21 cellular contexts compared by ENCODE assay signal in the genomic region with DNA sequence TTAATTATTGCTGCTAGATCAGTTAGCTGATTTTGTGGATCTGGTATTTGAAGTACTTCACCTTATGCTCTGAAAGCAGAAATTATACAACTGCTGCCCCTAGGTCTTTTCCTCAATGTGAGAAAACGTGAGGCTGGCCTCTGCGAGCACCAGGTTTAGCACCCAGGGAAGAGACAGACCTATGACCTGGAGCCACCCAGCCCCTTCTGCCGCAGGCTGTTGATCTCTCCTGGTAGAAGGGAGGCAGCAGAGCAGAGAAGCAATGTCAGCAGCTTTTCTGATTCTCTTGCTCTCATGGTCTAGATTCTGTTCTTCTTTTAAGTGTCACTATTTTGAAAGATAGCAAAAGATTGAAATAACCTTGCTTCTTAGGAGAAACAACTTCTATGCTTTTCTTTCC. TPM values are rescaled to one million over a fixed set of nuclear protein-coding genes. Genes with fewer than 3 reads are reported as not detected.
DNase-seq lines count a peak whose midpoint lies in the region; ATAC-seq and TF ChIP-seq lines count a peak whose summit lies in the region.
"Had no signal": no experiment of that assay in that cellular context is flagged by ENCODE, and none has a peak within 500 bp of the region (broad histone marks: within the 10 kb centered on the region; RNA-seq: fewer than 3 reads in every experiment).

No MANE protein-coding gene starts in this region.

- H3K4me3 ChIP-seq in GM23338 (no peak overlapping the region), iPS-20b (ENCODE audit: low read length) (peak overlapping the region; percentile 4; the same call in 1 of the 2 replicates), parathyroid adenoma (ENCODE audit: low read depth, low read length) (no peak overlapping the region)
- H3K4me3 ChIP-seq: HAP-1, uterus had no signal

- H3K27me3 Mint-ChIP-seq in GM23338 (ENCODE audit: insufficient read depth, low read depth, poor library complexity), result peaks cover 12% of the 10 kb centered on the region
- H3K27me3 Mint-ChIP-seq: activated CD4-positive, alpha-beta memory T cell treated with anti-CD3 and anti-CD28 coated beads for 36 hours; activated naive CD8-positive, alpha-beta T cell treated with anti-CD3 and anti-CD28 coated beads, Interleukin-2, amount 10 ng/mL, durations not matched to agents 7 days and 5 days had no signal

- H3K79me2 ChIP-seq in GM23338 (replicated peaks; ENCODE audit: insufficient read depth), result peaks cover 31% of the 10 kb centered on the region
- H3K79me2 ChIP-seq in parathyroid adenoma, result peaks cover 36% of the 10 kb centered on the region

- peaks cover 25% of the 10 kb centered on the region for H3K4me1 Mint-ChIP-seq in GM23338
- H3K4me1 Mint-ChIP-seq: activated naive CD8-positive, alpha-beta T cell treated with anti-CD3 and anti-CD28 coated beads, Interleukin-2, amount 10 ng/mL, durations not matched to agents 7 days and 5 days; CD14-positive monocyte had no signal

- peak overlapping the region; percentile 53 for H3K27ac Mint-ChIP-seq in GM23338
- H3K27ac Mint-ChIP-seq: activated CD4-positive, alpha-beta memory T cell treated with anti-CD3 and anti-CD28 coated beads for 36 hours; activated naive CD8-positive, alpha-beta T cell treated with anti-CD3 and anti-CD28 coated beads, Interleukin-2, amount 10 ng/mL, durations not matched to agents 7 days and 5 days had no signal

- H3K9me3 ChIP-seq in iPS-20b (ENCODE audit: insufficient read depth, low read depth, low read length), result peaks cover 15% of the 10 kb centered on the region; the same call in 1 of the 2 replicates
- no peaks in the 10 kb centered on the region for H3K9me3 ChIP-seq in parathyroid adenoma (ENCODE audit: control insufficient read depth, low read length)

- H3K36me3 Mint-ChIP-seq in GM23338 (ENCODE audit: low read depth), result peaks cover 63% of the 10 kb centered on the region

- no peaks in the 10 kb centered on the region for H3K9me2 ChIP-seq in GM23338 (ENCODE audit: insufficient read depth)

- H3K4me3 Mint-ChIP-seq in GM23338, result no peak overlapping the region
- H3K4me3 Mint-ChIP-seq: activated CD4-positive, alpha-beta memory T cell treated with anti-CD3 and anti-CD28 coated beads for 36 hours; activated naive CD8-positive, alpha-beta T cell treated with anti-CD3 and anti-CD28 coated beads, Interleukin-2, amount 10 ng/mL, durations not matched to agents 7 days and 5 days; CD14-positive monocyte had no signal

- peaks cover 19% of the 10 kb centered on the region; the same call in 1 of the 2 replicates for H3K36me3 ChIP-seq in GM23338 (ENCODE audit: insufficient read depth)
- H3K36me3 ChIP-seq in iPS-20b (ENCODE audit: insufficient read depth, low read depth, low read length), result peaks cover 44% of the 10 kb centered on the region
- no peaks in the 10 kb centered on the region for H3K36me3 ChIP-seq in parathyroid adenoma (ENCODE audit: control insufficient read depth, insufficient read depth, low read length)
- H3K36me3 ChIP-seq: uterus had no signal

- H3K27ac ChIP-seq in GM23338 (ENCODE audit: low read depth) (peak overlapping the region; percentile 63; the same call in 1 of the 2 replicates), iPS-20b (ENCODE audit: low read length) (no peak overlapping the region), parathyroid adenoma (peak overlapping the region; percentile 48)
- H3K27ac ChIP-seq: uterus had no signal

- H4K20me1 ChIP-seq in GM23338 (replicated peaks; ENCODE audit: insufficient read depth), result peaks cover 11% of the 10 kb centered on the region

- H3K4me2 ChIP-seq in GM23338 (peak overlapping the region; percentile 21; the same call in 1 of the 2 replicates), parathyroid adenoma (ENCODE audit: low read length) (peak overlapping the region; percentile 55)

- peaks cover 7% of the 10 kb centered on the region for H3K4me1 ChIP-seq in GM23338 (ENCODE audit: insufficient read depth)
- H3K4me1 ChIP-seq in iPS-20b (ENCODE audit: insufficient read depth, low read length), result peaks cover 10% of the 10 kb centered on the region
- H3K4me1 ChIP-seq in parathyroid adenoma, result peaks cover 16% of the 10 kb centered on the region
- H3K4me1 ChIP-seq: HAP-1, uterus had no signal

- no peaks in the 10 kb centered on the region for H3F3A ChIP-seq in GM23338 (replicated peaks; ENCODE audit: low read depth)

- no peak for TF ChIP-seq CTCF in GM23338 (conservative IDR thresholded peaks at IDR 0.05; ENCODE audit: low read depth in 2 of 2)
- no peak for TF ChIP-seq CTCF in parathyroid adenoma (IDR thresholded peaks at IDR 0.05)

- H3K9ac ChIP-seq in iPS-20b (ENCODE audit: low read depth, low read length) (peak overlapping the region; percentile 30; the same call in 1 of the 2 replicates), parathyroid adenoma (no peak overlapping the region)

- DNase-seq in GM23338 (ENCODE audit: low spot score) (no peak), SK-N-DZ (ENCODE audit: low spot score) (peak; percentile 34), hippocampal formation (lab: John Stamatoyannopoulos, UW) (no peak), SHP77 treated with DMSO at 0.1 percent for 48 hours (lab: John Stamatoyannopoulos, UW) (no peak)
- DNase-seq: activated CD4-positive, alpha-beta memory T cell treated with anti-CD3 and anti-CD28 coated beads for 36 hours; activated naive CD8-positive, alpha-beta T cell treated with anti-CD3 and anti-CD28 coated beads, Interleukin-2, amount 10 ng/mL, durations not matched to agents 7 days and 5 days; Calu3; effector CD4-positive, alpha-beta T cell; NCI-H1092; NCI-H2029; NCI-H345; NCI-H774; OCI-M1; small intestine; stimulated activated CD4-positive, alpha-beta T cell treated with anti-CD3 and anti-CD28 coated beads, Interleukin-1b, Interleukin-23, amount 100 ng/mL, for 48 hours had no signal

- H3K27me3 ChIP-seq in GM23338 (ENCODE audit: insufficient read depth), result no peaks in the 10 kb centered on the region
- no peaks in the 10 kb centered on the region for H3K27me3 ChIP-seq in iPS-20b (ENCODE audit: insufficient read depth, low read length)
- H3K27me3 ChIP-seq in parathyroid adenoma (ENCODE audit: control insufficient read depth, insufficient read depth, low read length), result no peaks in the 10 kb centered on the region
- H3K27me3 ChIP-seq: uterus had no signal

- peak; percentile 78 for ATAC-seq in GM23338
- ATAC-seq in HG03280 (IDR thresholded peaks at IDR 0.05; ENCODE audit: unreplicated experiment), result no peak

- no peak overlapping the region for H2AFZ ChIP-seq in GM23338
- H2AFZ ChIP-seq in parathyroid adenoma, result peak overlapping the region; percentile 40

- peaks cover 30% of the 10 kb centered on the region for H3K9me3 Mint-ChIP-seq in GM23338

TF ChIP-seq in GM23338, 12 proteins besides CTCF, POLR2A, EP300 and RAD21 (continues in another document):
- no peak for TF ChIP-seq STAT1 (IDR thresholded peaks at IDR 0.05; ENCODE audit: unreplicated experiment)

RNA-seq across cellular contexts. Expression of a gene that starts 19.9 kb away (rescaled TPM):
- 50.8 and 57.7 TPM in 2 replicates for total RNA-seq in GM23338 (2014; rRNA removed; shearing (Covaris generic))
- polyA plus RNA-seq in GM23338 (2016; fragmentation: Nextera tagmentation; extraction: Ambion mirVana), result 48.9 and 54.9 TPM in 2 replicates
- 48.4 and 55.8 TPM in 2 replicates for polyA plus RNA-seq in SK-N-DZ (2014; cell fraction: cytosol; rRNA removed)
- polyA plus RNA-seq in SK-N-DZ (2014; cell fraction: nucleus; rRNA removed), result 69.0 and 75.0 TPM in 2 replicates

RNA-seq across cellular contexts. Expression of a gene that starts 21.8 kb away (rescaled TPM):
- total RNA-seq in GM23338 (2014; rRNA removed; shearing (Covaris generic)), result 40.5 and 46.3 TPM in 2 replicates
- polyA plus RNA-seq in GM23338 (2016; fragmentation: Nextera tagmentation; extraction: Ambion mirVana), result 17.0 and 17.4 TPM in 2 replicates
- 94.9 and 106 TPM in 2 replicates for polyA plus RNA-seq in SK-N-DZ (2014; cell fraction: cytosol; rRNA removed)
- 55.8 and 80.5 TPM in 2 replicates for polyA plus RNA-seq in SK-N-DZ (2014; cell fraction: nucleus; rRNA removed)
